ENCODE assay signal across 30 cellular contexts in the genomic region with DNA sequence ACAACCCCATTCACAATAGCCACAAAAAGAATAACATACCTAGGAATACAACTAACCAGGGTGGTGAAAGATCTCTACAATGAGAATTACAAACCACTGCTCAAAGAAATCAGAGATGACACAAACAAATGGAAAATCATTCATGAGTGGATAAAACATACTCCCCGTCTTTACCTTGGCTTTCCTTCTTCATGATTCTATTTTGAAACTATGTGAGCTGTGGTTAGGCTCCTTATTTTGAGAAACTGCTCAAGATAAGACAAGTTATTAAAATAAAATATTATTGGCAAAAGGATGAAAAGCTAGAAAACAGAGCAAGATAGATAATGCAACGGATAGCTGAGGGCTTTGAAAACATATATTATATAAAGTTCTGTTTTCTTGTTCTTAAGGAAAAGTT.
"Had no signal": no experiment of that assay in that cellular context is flagged by ENCODE, and none has a peak within 500 bp of the region (broad histone marks: within the 10 kb centered on the region; RNA-seq: fewer than 3 reads in every experiment).

No MANE protein-coding gene starts in this region.

- H3K4me3 Mint-ChIP-seq: activated CD4-positive, alpha-beta memory T cell treated with anti-CD3 and anti-CD28 coated beads for 36 hours; activated CD4-positive, alpha-beta T cell treated with anti-CD3 and anti-CD28 coated beads, Interleukin-2, amount 10 ng/mL, durations not matched to agents 24 days and 14 days; activated naive CD4-positive, alpha-beta T cell treated with anti-CD3 and anti-CD28 coated beads, Interleukin-2, amount 10 ng/mL, durations not matched to agents 7 days and 5 days; activated naive CD8-positive, alpha-beta T cell treated with anti-CD3 and anti-CD28 coated beads, Interleukin-2, amount 10 ng/mL, durations not matched to agents 7 days and 5 days; brain; natural killer cell treated with Interleukin-12 subunit alpha and Interleukin-12 subunit beta and Interleukin-15 and Interleukin-18, amount 100 ng/mL, for 72 hours; stimulated activated naive B cell treated with anti-CD40 and anti-IgM and Interleukin-4, amounts not matched to agents 10 μg/mL and 1 μg/mL and 100 μg/mL, for 72 hours; T-helper 17 cell had no signal

- H3K4me2 ChIP-seq: smooth muscle cell had no signal

- H3K27me3 ChIP-seq: esophagus squamous epithelium, sigmoid colon, testis, transverse colon had no signal

- H3K36me3 ChIP-seq: esophagus squamous epithelium, prostate gland, sigmoid colon, transverse colon, WERI-Rb-1 had no signal

- H3K4me1 Mint-ChIP-seq: activated CD4-positive, alpha-beta T cell treated with anti-CD3 and anti-CD28 coated beads, Interleukin-2, amount 10 ng/mL, durations not matched to agents 24 days and 14 days; activated naive CD4-positive, alpha-beta T cell treated with anti-CD3 and anti-CD28 coated beads, Interleukin-2, amount 10 ng/mL, durations not matched to agents 7 days and 5 days; activated naive CD8-positive, alpha-beta T cell treated with anti-CD3 and anti-CD28 coated beads, Interleukin-2, amount 10 ng/mL, durations not matched to agents 7 days and 5 days; brain; stimulated activated naive B cell treated with anti-CD40 and anti-IgM and Interleukin-4, amounts not matched to agents 10 μg/mL and 1 μg/mL and 100 μg/mL, for 72 hours; T-helper 17 cell had no signal

- H3K27ac Mint-ChIP-seq: activated CD4-positive, alpha-beta memory T cell treated with anti-CD3 and anti-CD28 coated beads for 36 hours; activated CD4-positive, alpha-beta T cell treated with anti-CD3 and anti-CD28 coated beads, Interleukin-2, amount 10 ng/mL, durations not matched to agents 24 days and 14 days; activated naive CD4-positive, alpha-beta T cell treated with anti-CD3 and anti-CD28 coated beads, Interleukin-2, amount 10 ng/mL, durations not matched to agents 7 days and 5 days; activated naive CD8-positive, alpha-beta T cell treated with anti-CD3 and anti-CD28 coated beads, Interleukin-2, amount 10 ng/mL, durations not matched to agents 7 days and 5 days; brain; natural killer cell treated with Interleukin-12 subunit alpha and Interleukin-12 subunit beta and Interleukin-15 and Interleukin-18, amount 100 ng/mL, for 72 hours; stimulated activated naive B cell treated with anti-CD40 and anti-IgM and Interleukin-4, amounts not matched to agents 10 μg/mL and 1 μg/mL and 100 μg/mL, for 72 hours; T-helper 17 cell had no signal

- H3K4me3 ChIP-seq: esophagus squamous epithelium, mucosa of descending colon, prostate gland, sigmoid colon, smooth muscle cell, testis, transverse colon had no signal

- H3K9me3 ChIP-seq: esophagus squamous epithelium, mucosa of descending colon, prostate gland, sigmoid colon, testis had no signal

- H3K27ac ChIP-seq: epithelial cell of prostate, esophagus squamous epithelium, prostate gland, sigmoid colon, testis, transverse colon, WERI-Rb-1 had no signal

- H3K36me3 Mint-ChIP-seq: activated CD4-positive, alpha-beta memory T cell treated with anti-CD3 and anti-CD28 coated beads for 36 hours; activated naive CD4-positive, alpha-beta T cell treated with anti-CD3 and anti-CD28 coated beads, Interleukin-2, amount 10 ng/mL, durations not matched to agents 7 days and 5 days; activated naive CD8-positive, alpha-beta T cell treated with anti-CD3 and anti-CD28 coated beads, Interleukin-2, amount 10 ng/mL, durations not matched to agents 7 days and 5 days; brain; natural killer cell treated with Interleukin-12 subunit alpha and Interleukin-12 subunit beta and Interleukin-15 and Interleukin-18, amount 100 ng/mL, for 72 hours; stimulated activated naive B cell treated with anti-CD40 and anti-IgM and Interleukin-4, amounts not matched to agents 10 μg/mL and 1 μg/mL and 100 μg/mL, for 72 hours had no signal

- H3K4me1 ChIP-seq: esophagus squamous epithelium, prostate gland, sigmoid colon, testis, transverse colon had no signal

- H3K27me3 Mint-ChIP-seq: activated CD4-positive, alpha-beta memory T cell treated with anti-CD3 and anti-CD28 coated beads for 36 hours; activated CD4-positive, alpha-beta T cell treated with anti-CD3 and anti-CD28 coated beads, Interleukin-2, amount 10 ng/mL, durations not matched to agents 24 days and 14 days; activated naive CD4-positive, alpha-beta T cell treated with anti-CD3 and anti-CD28 coated beads, Interleukin-2, amount 10 ng/mL, durations not matched to agents 7 days and 5 days; activated naive CD8-positive, alpha-beta T cell treated with anti-CD3 and anti-CD28 coated beads, Interleukin-2, amount 10 ng/mL, durations not matched to agents 7 days and 5 days; natural killer cell treated with Interleukin-12 subunit alpha and Interleukin-12 subunit beta and Interleukin-15 and Interleukin-18, amount 100 ng/mL, for 72 hours; stimulated activated naive B cell treated with anti-CD40 and anti-IgM and Interleukin-4, amounts not matched to agents 10 μg/mL and 1 μg/mL and 100 μg/mL, for 72 hours; T-helper 17 cell had no signal

- H3K9me3 Mint-ChIP-seq: activated naive CD8-positive, alpha-beta T cell treated with anti-CD3 and anti-CD28 coated beads, Interleukin-2, amount 10 ng/mL, durations not matched to agents 7 days and 5 days had no signal

- FAIRE-seq: frontal cortex had no signal

- DNase-seq: activated CD4-positive, alpha-beta memory T cell treated with anti-CD3 and anti-CD28 coated beads for 36 hours; activated CD4-positive, alpha-beta T cell treated with anti-CD3 and anti-CD28 coated beads, Interleukin-2, amount 10 ng/mL, durations not matched to agents 24 days and 14 days; activated CD8-positive, alpha-beta memory T cell treated with anti-CD3 and anti-CD28 coated beads, Interleukin-2, amount 50 U/mL, for 4 hours; activated gamma-delta T cell; activated naive CD4-positive, alpha-beta T cell treated with anti-CD3 and anti-CD28 coated beads, Interleukin-2, amount 10 ng/mL, durations not matched to agents 7 days and 5 days; activated naive CD8-positive, alpha-beta T cell treated with anti-CD3 and anti-CD28 coated beads, Interleukin-2, amount 10 ng/mL, durations not matched to agents 7 days and 5 days; activated T-cell treated with anti-CD3 and anti-CD28 coated beads, Interleukin-2, amount 50 U/mL, for 1 hour; amygdala; dermis blood vessel endothelial cell; effector CD4-positive, alpha-beta T cell; esophagus squamous epithelium; glutamatergic neuron; islet precursor cell; left cardiac atrium; left ventricle myocardium superior; mucosa of descending colon; sigmoid colon; stimulated activated CD4-positive, alpha-beta T cell treated with anti-CD3 and anti-CD28 coated beads, Interleukin-1b, Interleukin-23, amount 100 ng/mL, for 48 hours; stimulated activated naive B cell treated with anti-CD40 and anti-IgM and Interleukin-4, amounts not matched to agents 10 μg/mL and 1 μg/mL and 100 μg/mL, for 72 hours; T-helper 17 cell; T1000; testis; transverse colon; WERI-Rb-1 had no signal
